15 cellular contexts compared by ENCODE assay signal in the genomic region with DNA sequence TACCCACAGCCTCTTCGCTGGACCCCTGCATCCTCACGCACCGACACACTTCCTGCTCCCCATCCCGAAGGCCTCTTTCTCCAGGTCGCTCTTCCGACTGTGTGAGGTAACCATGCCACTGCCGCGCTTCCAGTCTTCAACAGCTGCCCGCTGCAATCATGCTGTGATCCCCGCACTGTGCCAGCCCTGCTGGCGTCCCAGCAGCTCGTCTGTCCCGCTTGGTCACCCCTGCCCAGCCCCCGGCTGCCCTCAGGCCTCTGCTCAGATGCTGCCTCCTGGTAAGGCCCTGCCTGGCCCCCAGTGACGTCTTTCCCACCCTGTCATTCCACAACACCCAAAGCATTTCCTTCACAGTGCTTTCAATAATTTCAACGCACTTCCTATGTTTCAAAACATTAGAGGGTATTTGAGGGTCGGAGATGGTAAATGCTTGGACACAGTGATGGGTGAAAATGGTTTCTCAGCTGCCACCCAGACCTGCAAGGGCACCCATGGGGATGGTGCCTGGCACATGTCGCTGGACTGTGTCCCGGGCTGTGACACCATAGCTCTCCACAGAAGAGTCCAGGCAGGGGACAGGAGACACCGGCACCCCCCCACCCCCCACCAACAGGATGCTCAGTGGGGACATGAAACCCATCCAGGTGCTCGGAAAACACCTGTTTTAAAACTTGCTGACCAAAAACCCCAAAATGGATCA.
DNase-seq lines count a peak whose midpoint lies in the region; ATAC-seq, FAIRE-seq and TF ChIP-seq lines count a peak whose summit lies in the region.
"Had no signal": no experiment of that assay in that cellular context is flagged by ENCODE, and none has a peak within 500 bp of the region (broad histone marks: within the 10 kb centered on the region; RNA-seq: fewer than 3 reads in every experiment).

No MANE protein-coding gene starts in this region.

- H3K4me2 ChIP-seq in mammary epithelial cell (ENCODE audit: insufficient read depth, low read depth, low read length) (peak overlapping the region; percentile 28), astrocyte (ENCODE audit: low read length) (peak overlapping the region; percentile 39)

- H3K27ac Mint-ChIP-seq in MCF 10A (ENCODE audit: low read depth, unreplicated experiment) (no peak overlapping the region), astrocyte (ENCODE audit: unreplicated experiment) (no peak overlapping the region)
- H3K27ac Mint-ChIP-seq in activated CD4-positive, alpha-beta memory T cell treated with anti-CD3 and anti-CD28 coated beads for 36 hours, result no peak overlapping the region

- no peaks in the 10 kb centered on the region for H3K9me3 Mint-ChIP-seq in MCF 10A (ENCODE audit: unreplicated experiment)
- no peaks in the 10 kb centered on the region for H3K9me3 Mint-ChIP-seq in astrocyte (ENCODE audit: unreplicated experiment)
- H3K9me3 Mint-ChIP-seq in activated CD4-positive, alpha-beta memory T cell treated with anti-CD3 and anti-CD28 coated beads for 36 hours, result no peaks in the 10 kb centered on the region
- H3K9me3 Mint-ChIP-seq: activated naive CD4-positive, alpha-beta T cell treated with anti-CD3 and anti-CD28 coated beads, Interleukin-2, amount 50 U/mL, for 72 hours; IgD-negative memory B cell had no signal

- BruUV-seq in mammary epithelial cell (replicated peaks; lab: Mats Ljungman, UMichigan) (no TSS peak), MCF 10A (replicated peaks; lab: Mats Ljungman, UMichigan) (no TSS peak)

- no peak for FAIRE-seq in astrocyte (lab: Jason Lieb, UNC)

- H3K4me3 ChIP-seq in mammary epithelial cell (replicated peaks in 1 of 3; ENCODE audit: insufficient read depth in 1 of 3, low read depth in 2 of 3, low read length in 3 of 3) (no peak overlapping the region), astrocyte (ENCODE audit: insufficient read depth, low read depth, low read length) (no peak overlapping the region)
- H3K4me3 ChIP-seq: colonic mucosa, SJSA1 had no signal

- H3K4me1 ChIP-seq in mammary epithelial cell (ENCODE audit: insufficient read depth, low read length) (peaks cover 40% of the 10 kb centered on the region), astrocyte (ENCODE audit: insufficient read depth, low read length) (peaks cover 64% of the 10 kb centered on the region)
- H3K4me1 ChIP-seq: colonic mucosa had no signal

- H3K9ac ChIP-seq in mammary epithelial cell (ENCODE audit: insufficient read depth, low read length), result no peak overlapping the region
- H3K9ac ChIP-seq in astrocyte (ENCODE audit: low read length), result peak overlapping the region; percentile 8

- CTCF ChIA-PET in mammary epithelial cell (lab: Charles Lee; ENCODE audit: low non-redundant PET), result no interaction called here
- CTCF ChIA-PET in MCF 10A (lab: Yijun Ruan, JAX), result no interaction called here
- CTCF ChIA-PET in activated CD4-positive, alpha-beta memory T cell treated with anti-CD3 and anti-CD28 coated beads for 36 hours (lab: Charles Lee), result interaction anchor here (0.8 kb wide), 1 partner anchor 88 kb away, joined by 3 read pairs; no protein-coding TSS in a partner anchor

- H3K36me3 ChIP-seq in mammary epithelial cell (ENCODE audit: insufficient read depth, low read length) (no peaks in the 10 kb centered on the region), astrocyte (ENCODE audit: insufficient read depth, low read length) (no peaks in the 10 kb centered on the region)
- H3K36me3 ChIP-seq: colonic mucosa had no signal

- ATAC-seq in HG03175 (IDR thresholded peaks at IDR 0.05; ENCODE audit: unreplicated experiment), result no peak
- ATAC-seq: activated naive CD4-positive, alpha-beta T cell treated with anti-CD3 and anti-CD28 coated beads, Interleukin-2, amount 50 U/mL, for 72 hours had no signal

- DNase-seq in mammary epithelial cell, result no peak
- no peak for DNase-seq in MCF 10A (ENCODE audit: unreplicated experiment)
- no peak for DNase-seq in astrocyte (ENCODE audit: low read depth)
- peak; percentile 59 for DNase-seq in left kidney (ENCODE audit: low read depth, low spot score)
- DNase-seq in activated CD4-positive, alpha-beta memory T cell treated with anti-CD3 and anti-CD28 coated beads for 36 hours, result no peak
- DNase-seq in NCI-H1048 (lab: John Stamatoyannopoulos, UW), result no peak
- DNase-seq: colonic mucosa; NCI-H1436 treated with DMSO at 0.1 percent for 48 hours; NCI-H774; stimulated activated CD4-positive, alpha-beta T cell treated with anti-CD3 and anti-CD28 coated beads, Interleukin-2, amount 100 ng/mL, for 24 hours had no signal

- TF ChIP-seq CTCF in mammary epithelial cell (conservative IDR thresholded peaks at IDR 0.05 in 1 of 2, IDR thresholded peaks at IDR 0.05 in 1 of 2; ENCODE audit: extremely low read depth in 1 of 2, insufficient read depth in 1 of 2, low read depth in 1 of 2, low read length in 2 of 2) (no peak), MCF 10A (IDR thresholded peaks at IDR 0.05; ENCODE audit: unreplicated experiment) (no peak), astrocyte (IDR thresholded peaks at IDR 0.05; ENCODE audit: insufficient read depth, low read depth, low read length) (no peak)

- H3K27me3 ChIP-seq in mammary epithelial cell (ENCODE audit: insufficient read depth, low read length) (no peaks in the 10 kb centered on the region), astrocyte (ENCODE audit: insufficient read depth, low read length) (no peaks in the 10 kb centered on the region)
- H3K27me3 ChIP-seq: colonic mucosa, SJSA1 had no signal

- POLR2A ChIA-PET in MCF 10A (lab: Yijun Ruan, JAX), result interaction anchor here (0.5 kb wide), 1 partner anchor 307 kb away, joined by 3 read pairs; no protein-coding TSS in a partner anchor
- POLR2A ChIA-PET in activated CD4-positive, alpha-beta memory T cell treated with anti-CD3 and anti-CD28 coated beads for 36 hours (lab: Charles Lee), result no interaction called here

- WGBS in mammary epithelial cell (ENCODE audit: low coverage, missing lambda C conversion rate), result 37% methylated on average over 14 of the region's 21 CpGs

- H3K36me3 Mint-ChIP-seq in MCF 10A (ENCODE audit: insufficient read depth, unreplicated experiment) (no peaks in the 10 kb centered on the region), astrocyte (ENCODE audit: low read depth, unreplicated experiment) (peaks cover 7% of the 10 kb centered on the region)
- H3K36me3 Mint-ChIP-seq in activated CD4-positive, alpha-beta memory T cell treated with anti-CD3 and anti-CD28 coated beads for 36 hours, result no peaks in the 10 kb centered on the region
- H3K36me3 Mint-ChIP-seq: IgD-negative memory B cell had no signal

- H3K79me2 ChIP-seq in mammary epithelial cell (ENCODE audit: insufficient read depth, low read length) (peaks cover 4% of the 10 kb centered on the region), astrocyte (ENCODE audit: insufficient read depth, low read length) (peaks cover 19% of the 10 kb centered on the region)

- H3K9me3 ChIP-seq in mammary epithelial cell (replicated peaks; ENCODE audit: insufficient read depth, low read length) (no peaks in the 10 kb centered on the region), astrocyte (ENCODE audit: insufficient read depth, low read depth, low read length) (no peaks in the 10 kb centered on the region)
- H3K9me3 ChIP-seq: colonic mucosa, SJSA1 had no signal

- H2AFZ ChIP-seq in mammary epithelial cell (ENCODE audit: low read depth, low read length) (peak overlapping the region; percentile 58), astrocyte (ENCODE audit: low read depth, low read length) (no peak overlapping the region)

- H3K27me3 Mint-ChIP-seq in MCF 10A (ENCODE audit: insufficient read depth, unreplicated experiment) (no peaks in the 10 kb centered on the region), astrocyte (ENCODE audit: low read depth, unreplicated experiment) (no peaks in the 10 kb centered on the region)
- no peaks in the 10 kb centered on the region for H3K27me3 Mint-ChIP-seq in activated CD4-positive, alpha-beta memory T cell treated with anti-CD3 and anti-CD28 coated beads for 36 hours
- H3K27me3 Mint-ChIP-seq: IgD-negative memory B cell had no signal

- H4K20me1 ChIP-seq in mammary epithelial cell (ENCODE audit: insufficient read depth, low read length), result no peaks in the 10 kb centered on the region
- peaks cover 3% of the 10 kb centered on the region for H4K20me1 ChIP-seq in astrocyte (ENCODE audit: insufficient read depth, low read length)

- no peak overlapping the region for H3K27ac ChIP-seq in mammary epithelial cell (ENCODE audit: insufficient read depth, low read depth, low read length)
- no peak overlapping the region for H3K27ac ChIP-seq in astrocyte (ENCODE audit: low read depth, low read length)
- H3K27ac ChIP-seq in temporal lobe (ENCODE audit: low read depth, low read length), result peak overlapping the region; percentile 98
- H3K27ac ChIP-seq: colonic mucosa, SJSA1 had no signal

- in situ Hi-C loops in mammary epithelial cell (cut with MboI; ENCODE audit: low sequenced_read_pairs in 2 of 2), result no loop called here

- no peak overlapping the region for H3K4me3 Mint-ChIP-seq in MCF 10A (ENCODE audit: unreplicated experiment)
- H3K4me3 Mint-ChIP-seq in astrocyte (ENCODE audit: unreplicated experiment), result no peak overlapping the region
- H3K4me3 Mint-ChIP-seq in activated CD4-positive, alpha-beta memory T cell treated with anti-CD3 and anti-CD28 coated beads for 36 hours, result no peak overlapping the region
- H3K4me3 Mint-ChIP-seq: IgD-negative memory B cell had no signal

- intact Hi-C loops in mammary epithelial cell (cut with micrococcal nuclease), result no loop called here
- intact Hi-C loops in MCF 10A (cut with micrococcal nuclease), result no loop called here
- intact Hi-C loops in activated CD4-positive, alpha-beta memory T cell treated with anti-CD3 and anti-CD28 coated beads for 36 hours (cut with micrococcal nuclease), result no loop called here

- dilution Hi-C loops in mammary epithelial cell (cut with HindIII; ENCODE audit: low sequenced_read_pairs), result no loop called here

- H3K4me1 Mint-ChIP-seq in MCF 10A (ENCODE audit: insufficient read depth, unreplicated experiment) (peaks cover 18% of the 10 kb centered on the region), astrocyte (ENCODE audit: low read depth, unreplicated experiment) (peaks cover 37% of the 10 kb centered on the region)
- peaks cover 38% of the 10 kb centered on the region for H3K4me1 Mint-ChIP-seq in activated CD4-positive, alpha-beta memory T cell treated with anti-CD3 and anti-CD28 coated beads for 36 hours (ENCODE audit: low read depth)
